Comparison of ENCODE assay signal across 9 cellular contexts in genomic region chr5:133825631-133826289, GRCh38.
A peak's percentile ranks its signal among the peaks of the same experiment; 100 is the strongest.
DNase-seq lines count a peak whose midpoint lies in the region; ATAC-seq and TF ChIP-seq lines count a peak whose summit lies in the region.
"Had no signal": no experiment of that assay in that cellular context is flagged by ENCODE, and none has a peak within 500 bp of the region (broad histone marks: within the 10 kb centered on the region; RNA-seq: fewer than 3 reads in every experiment).

No MANE protein-coding gene starts in this region.

- no peak overlapping the region for H3K4me3 ChIP-seq in cardiac muscle cell

- DNase-seq in COLO668 (lab: John Stamatoyannopoulos, UW; ENCODE audit: unreplicated experiment): peak; percentile 82
- DNase-seq in NCI-H2029 treated with DMSO at 0.1 percent for 48 hours (lab: John Stamatoyannopoulos, UW): peak; percentile 52
- peak in 1 of 2 donors; percentile 73 for DNase-seq in cardiac muscle cell (ENCODE audit: low read depth in 1 of 2, low spot score in 1 of 2)
- no peak for DNase-seq in amniotic stem cell (lab: John Stamatoyannopoulos, UW)
- DNase-seq in LoVo (ENCODE audit: low spot score): no peak
- DNase-seq in H4 (ENCODE audit: low spot score): no peak

- H3K36me3 Mint-ChIP-seq in activated T-helper 17 cell treated with anti-CD3 and anti-CD28 coated beads, Interleukin-2, amount 50 U/mL, for 72 hours (ENCODE audit: low read depth): no peaks in the 10 kb centered on the region
- H3K36me3 Mint-ChIP-seq: brain had no signal

- no peak overlapping the region for H3K27ac Mint-ChIP-seq in activated T-helper 17 cell treated with anti-CD3 and anti-CD28 coated beads, Interleukin-2, amount 50 U/mL, for 72 hours

- peak; percentile 30 for ATAC-seq in GM19324 (IDR thresholded peaks at IDR 0.05; ENCODE audit: low FRiP score, unreplicated experiment)
- no peak for ATAC-seq in activated T-helper 17 cell treated with anti-CD3 and anti-CD28 coated beads, Interleukin-2, amount 50 U/mL, for 72 hours (replicated peaks)

- H3K9me3 Mint-ChIP-seq in activated T-helper 17 cell treated with anti-CD3 and anti-CD28 coated beads, Interleukin-2, amount 50 U/mL, for 72 hours: no peaks in the 10 kb centered on the region

- no peaks in the 10 kb centered on the region for H3K9me3 ChIP-seq in cardiac muscle cell (ENCODE audit: low read depth)

- no peak overlapping the region for H3K4me3 Mint-ChIP-seq in activated T-helper 17 cell treated with anti-CD3 and anti-CD28 coated beads, Interleukin-2, amount 50 U/mL, for 72 hours
- H3K4me3 Mint-ChIP-seq: brain had no signal

- no peaks in the 10 kb centered on the region for H3K36me3 ChIP-seq in cardiac muscle cell

- H3K4me1 ChIP-seq in cardiac muscle cell (ENCODE audit: low read depth): peaks cover 28% of the 10 kb centered on the region

- TF ChIP-seq CTCF in cardiac muscle cell (IDR thresholded peaks at IDR 0.05; ENCODE audit: low read depth, low read length): no peak

- peaks cover 20% of the 10 kb centered on the region for H3K4me1 Mint-ChIP-seq in activated T-helper 17 cell treated with anti-CD3 and anti-CD28 coated beads, Interleukin-2, amount 50 U/mL, for 72 hours

- H3K27me3 ChIP-seq in cardiac muscle cell: no peaks in the 10 kb centered on the region

- peak overlapping the region; percentile 18 for H3K27ac ChIP-seq in cardiac muscle cell

- H3K27me3 Mint-ChIP-seq in activated T-helper 17 cell treated with anti-CD3 and anti-CD28 coated beads, Interleukin-2, amount 50 U/mL, for 72 hours: peaks cover 10% of the 10 kb centered on the region

Comparison
In these comparisons a context has a peak if more than half of its experiments do, and no peak if none do; other contexts are left out.
1. DNase-seq: peak in COLO668 (single experiment) and NCI-H2029 treated with DMSO at 0.1 percent for 48 hours (single experiment); none in amniotic stem cell (single experiment), LoVo (single experiment) and H4 (single experiment).